Comparison of ENCODE assay signal across 20 cellular contexts in the genomic region with DNA sequence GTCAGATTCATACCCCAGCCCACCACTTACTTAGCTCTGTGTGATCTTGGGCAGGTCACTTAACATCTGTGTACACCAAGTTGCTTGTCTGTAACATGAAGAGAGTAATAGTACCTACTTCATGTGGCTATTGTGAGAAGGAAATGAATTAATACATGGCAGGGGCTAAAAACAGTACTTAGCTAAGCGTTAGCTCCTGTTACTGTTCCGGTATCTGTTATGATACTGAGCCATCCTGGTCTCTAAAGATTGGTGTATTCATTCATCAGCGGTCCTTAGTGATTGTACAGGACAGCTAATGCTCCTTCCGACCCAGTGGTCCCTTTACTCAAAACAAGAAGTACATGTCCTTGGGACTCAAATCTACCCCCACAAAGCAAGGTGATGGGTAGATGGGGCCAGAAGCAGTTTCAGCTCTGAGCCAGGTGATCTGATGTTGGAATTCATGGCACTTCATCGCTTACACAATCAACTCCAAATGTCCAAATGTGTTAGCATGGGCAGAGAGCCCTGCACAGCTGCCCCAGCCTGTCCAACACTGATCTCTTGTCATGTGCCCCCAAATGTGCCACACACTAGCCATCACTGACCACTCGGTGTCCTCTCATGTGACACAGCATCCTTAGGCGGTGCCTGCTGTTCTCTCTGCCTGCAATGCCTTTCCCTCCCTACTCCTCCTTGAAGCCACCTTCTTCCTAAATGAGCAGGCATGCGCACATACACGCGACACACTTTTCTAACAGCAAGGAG.
"Had no signal": no experiment of that assay in that cellular context is flagged by ENCODE, and none has a peak within 500 bp of the region (broad histone marks: within the 10 kb centered on the region; RNA-seq: fewer than 3 reads in every experiment).

No MANE protein-coding gene starts in this region.

- H3K4me1 Mint-ChIP-seq: central memory CD8-positive, alpha-beta T cell; immature natural killer cell; natural killer cell had no signal

- H3K4me3 Mint-ChIP-seq: central memory CD8-positive, alpha-beta T cell; immature natural killer cell; natural killer cell had no signal

- DNase-seq: cortex of kidney; dorsolateral prefrontal cortex; effector CD8-positive, alpha-beta T cell; immature natural killer cell; mammary epithelial cell; mucosa of descending colon; natural killer cell; retina; sigmoid colon; small intestine; stimulated activated CD4-positive, alpha-beta T cell treated with anti-CD3 and anti-CD28 coated beads, Interleukin-2, amount 100 ng/mL, for 48 hours; stimulated activated naive CD4-positive, alpha-beta T cell treated with Interleukin-2 at 50 U/mL for 16 hours; upper lobe of right lung had no signal

- H3K27ac Mint-ChIP-seq: immature natural killer cell, natural killer cell had no signal

- ATAC-seq: esophagus mucosa, mucosa of descending colon, natural killer cell, upper lobe of right lung had no signal

- H3K27me3 ChIP-seq: dorsolateral prefrontal cortex, sigmoid colon, suprapubic skin, tibial nerve, upper lobe of right lung, vagina had no signal

- H3K4me3 ChIP-seq: dorsolateral prefrontal cortex, mucosa of descending colon, prostate gland, sigmoid colon, suprapubic skin, tibial nerve, upper lobe of right lung, vagina had no signal

- H3K36me3 Mint-ChIP-seq: immature natural killer cell, natural killer cell had no signal

- H3K4me1 ChIP-seq: parathyroid adenoma, prostate gland had no signal

- H3K36me3 ChIP-seq: prostate gland, sigmoid colon, suprapubic skin, tibial nerve, upper lobe of right lung, vagina had no signal

- H3K9me3 Mint-ChIP-seq: central memory CD8-positive, alpha-beta T cell; immature natural killer cell; natural killer cell had no signal

- H3K27ac ChIP-seq: dorsolateral prefrontal cortex, parathyroid adenoma, prostate gland, sigmoid colon, suprapubic skin, tibial nerve, upper lobe of right lung, vagina had no signal

- H3K9me3 ChIP-seq: mucosa of descending colon, prostate gland, sigmoid colon, suprapubic skin, upper lobe of right lung, vagina had no signal
